In genomic region chr6:111536888-111537287, GRCh38 we compare ENCODE assay signal across 10 cellular contexts. TPM values are rescaled to one million over a fixed set of nuclear protein-coding genes. Genes with fewer than 3 reads are reported as not detected.
DNase-seq lines count a peak whose midpoint lies in the region; ATAC-seq and TF ChIP-seq lines count a peak whose summit lies in the region.
"Had no signal": no experiment of that assay in that cellular context is flagged by ENCODE, and none has a peak within 500 bp of the region (broad histone marks: within the 10 kb centered on the region; RNA-seq: fewer than 3 reads in every experiment).

No MANE protein-coding gene starts in this region.

- H3K36me3 Mint-ChIP-seq in WTC11 (no peaks in the 10 kb centered on the region), mesothelial cell of epicardium (no peaks in the 10 kb centered on the region)
- peaks cover 7% of the 10 kb centered on the region for H3K36me3 Mint-ChIP-seq in activated T-cell treated with anti-CD3 and anti-CD28 coated beads, Interleukin-2, amount 50 U/mL, for 24 hours (ENCODE audit: low read depth)

- H3K4me3 Mint-ChIP-seq in WTC11: no peak overlapping the region
- no peak overlapping the region for H3K4me3 Mint-ChIP-seq in mesothelial cell of epicardium
- H3K4me3 Mint-ChIP-seq in activated T-cell treated with anti-CD3 and anti-CD28 coated beads, Interleukin-2, amount 50 U/mL, for 24 hours: no peak overlapping the region

- POLR2A ChIA-PET in WTC11 (lab: Charles Lee): no interaction called here

- no peak for TF ChIP-seq CTCF in WTC11 (IDR thresholded peaks at IDR 0.05)
- TF ChIP-seq CTCF in mesothelial cell of epicardium (IDR thresholded peaks at IDR 0.05; ENCODE audit: unreplicated experiment): no peak

- peak overlapping the region; percentile 70; the same call in 1 of the 2 replicates for H3K27ac Mint-ChIP-seq in WTC11
- peak overlapping the region; percentile 84 for H3K27ac Mint-ChIP-seq in mesothelial cell of epicardium
- H3K27ac Mint-ChIP-seq in activated T-cell treated with anti-CD3 and anti-CD28 coated beads, Interleukin-2, amount 50 U/mL, for 24 hours: no peak overlapping the region

- ATAC-seq in GM18498 (IDR thresholded peaks at IDR 0.05; ENCODE audit: unreplicated experiment) (peak; percentile 62), HG02938 (IDR thresholded peaks at IDR 0.05; ENCODE audit: unreplicated experiment) (peak; percentile 58), WTC11 (no peak), HG03159 (IDR thresholded peaks at IDR 0.05; ENCODE audit: unreplicated experiment) (no peak)

- H3K27me3 Mint-ChIP-seq in WTC11 (ENCODE audit: low read depth) (no peaks in the 10 kb centered on the region), mesothelial cell of epicardium (ENCODE audit: low read depth) (no peaks in the 10 kb centered on the region)
- no peaks in the 10 kb centered on the region for H3K27me3 Mint-ChIP-seq in activated T-cell treated with anti-CD3 and anti-CD28 coated beads, Interleukin-2, amount 50 U/mL, for 24 hours

- no peaks in the 10 kb centered on the region for H3K9me3 Mint-ChIP-seq in WTC11
- no peaks in the 10 kb centered on the region for H3K9me3 Mint-ChIP-seq in mesothelial cell of epicardium
- no peaks in the 10 kb centered on the region for H3K9me3 Mint-ChIP-seq in activated T-cell treated with anti-CD3 and anti-CD28 coated beads, Interleukin-2, amount 50 U/mL, for 24 hours

- CTCF ChIA-PET in WTC11 (lab: Charles Lee): interaction anchor here (1.1 kb wide), 2 partner anchors 12 to 14 kb away, joined by 3 read pairs; no protein-coding TSS in a partner anchor

- H3K4me1 Mint-ChIP-seq in WTC11 (peaks cover 58% of the 10 kb centered on the region), mesothelial cell of epicardium (peaks cover 32% of the 10 kb centered on the region)
- peaks cover 31% of the 10 kb centered on the region for H3K4me1 Mint-ChIP-seq in activated T-cell treated with anti-CD3 and anti-CD28 coated beads, Interleukin-2, amount 50 U/mL, for 24 hours (ENCODE audit: low read depth)

- DNase-seq in WTC11 (ENCODE audit: low spot score) (no peak), mesothelial cell of epicardium (ENCODE audit: low spot score in 2 of 2, unreplicated experiment in 2 of 2) (no peak), superior temporal gyrus (ENCODE audit: extremely low spot score) (no peak), mucosa of gallbladder (ENCODE audit: low spot score) (no peak)
- no peak for DNase-seq in activated T-cell treated with anti-CD3 and anti-CD28 coated beads, Interleukin-2, amount 50 U/mL, for 24 hours
- DNase-seq: esophagus squamous epithelium, NCI-H774 had no signal

TF ChIP-seq in WTC11, 78 proteins besides CTCF, POLR2A, EP300 and RAD21:
- TF ChIP-seq ZNF232 (CRISPR knock-in tag; IDR thresholded peaks at IDR 0.05): no peak
- no peak for TF ChIP-seq ZNF512 (CRISPR knock-in tag; IDR thresholded peaks at IDR 0.05; ENCODE audit: borderline replicate concordance)
- TF ChIP-seq ZBTB43 (CRISPR knock-in tag; IDR thresholded peaks at IDR 0.05): no peak
- TF ChIP-seq SMAD4 (CRISPR knock-in tag; IDR thresholded peaks at IDR 0.05): no peak
- TF ChIP-seq TCF7 (CRISPR knock-in tag; IDR thresholded peaks at IDR 0.05; ENCODE audit: low read depth): no peak
- no peak for TF ChIP-seq JAZF1 (CRISPR knock-in tag; IDR thresholded peaks at IDR 0.05)
- TF ChIP-seq ESRRA (CRISPR knock-in tag; IDR thresholded peaks at IDR 0.05; ENCODE audit: borderline replicate concordance): no peak
- TF ChIP-seq CDX4 (CRISPR knock-in tag; IDR thresholded peaks at IDR 0.05; ENCODE audit: borderline replicate concordance): no peak
- TF ChIP-seq MAX (CRISPR knock-in tag; IDR thresholded peaks at IDR 0.05): no peak
- TF ChIP-seq NR3C1 (CRISPR knock-in tag; conservative IDR thresholded peaks at IDR 0.05; ENCODE audit: low read depth): no peak
- no peak for TF ChIP-seq ATF1 (CRISPR knock-in tag; IDR thresholded peaks at IDR 0.05)
- TF ChIP-seq ERG (CRISPR knock-in tag; IDR thresholded peaks at IDR 0.05): no peak
- no peak for TF ChIP-seq RORB (CRISPR knock-in tag; IDR thresholded peaks at IDR 0.05)
- TF ChIP-seq ZNF423 (CRISPR knock-in tag; IDR thresholded peaks at IDR 0.05): no peak

RNA-seq across cellular contexts. Expression of gene REV3L, which starts 53.9 kb away (rescaled TPM):
- 5.0 to 5.7 TPM (median 5.2 TPM) in 3 replicates for total RNA-seq in WTC11 (2021)
- total RNA-seq in mesothelial cell of epicardium: 39.8 to 41.7 TPM (median 40.8 TPM) in 3 replicates
- 19.0 TPM for total RNA-seq in mucosa of gallbladder

Comparison
In these comparisons a context has a peak if more than half of its experiments do, and no peak if none do; other contexts are left out.
1. ATAC-seq: peak in GM18498 (single experiment) and HG02938 (single experiment); none in WTC11 (single experiment) and HG03159 (single experiment).